In genomic region chr2:119468154-119468955, GRCh38 we compare ENCODE assay signal across 1 cellular context.
TF ChIP-seq lines count a peak whose summit lies in the region.

No MANE protein-coding gene starts in this region.

TF ChIP-seq in K562, 482 proteins besides CTCF, POLR2A, EP300 and RAD21 (continued from another document):
- no peak for TF ChIP-seq NR2F6 (CRISPR knock-in tag; IDR thresholded peaks at IDR 0.05)
- 0 out of 2 replicates have a peak, but pooled peaks have one; percentile 12 for TF ChIP-seq NFE2 (IDR thresholded peaks at IDR 0.05; ENCODE audit: low read depth)
- TF ChIP-seq ESRRA (IDR thresholded peaks at IDR 0.05; ENCODE audit: borderline replicate concordance, low read depth) = peak; percentile 81
- peak; percentile 37 for TF ChIP-seq RBM25 (IDR thresholded peaks at IDR 0.05; ENCODE audit: low read depth, low read length, severe bottlenecking)
- TF ChIP-seq, protein P1, sequence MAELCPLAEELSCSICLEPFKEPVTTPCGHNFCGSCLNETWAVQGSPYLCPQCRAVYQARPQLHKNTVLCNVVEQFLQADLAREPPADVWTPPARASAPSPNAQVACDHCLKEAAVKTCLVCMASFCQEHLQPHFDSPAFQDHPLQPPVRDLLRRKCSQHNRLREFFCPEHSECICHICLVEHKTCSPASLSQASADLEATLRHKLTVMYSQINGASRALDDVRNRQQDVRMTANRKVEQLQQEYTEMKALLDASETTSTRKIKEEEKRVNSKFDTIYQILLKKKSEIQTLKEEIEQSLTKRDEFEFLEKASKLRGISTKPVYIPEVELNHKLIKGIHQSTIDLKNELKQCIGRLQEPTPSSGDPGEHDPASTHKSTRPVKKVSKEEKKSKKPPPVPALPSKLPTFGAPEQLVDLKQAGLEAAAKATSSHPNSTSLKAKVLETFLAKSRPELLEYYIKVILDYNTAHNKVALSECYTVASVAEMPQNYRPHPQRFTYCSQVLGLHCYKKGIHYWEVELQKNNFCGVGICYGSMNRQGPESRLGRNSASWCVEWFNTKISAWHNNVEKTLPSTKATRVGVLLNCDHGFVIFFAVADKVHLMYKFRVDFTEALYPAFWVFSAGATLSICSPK (IDR thresholded peaks at IDR 0.05; ENCODE audit: borderline replicate concordance) = no peak
- no peak for TF ChIP-seq ZNF232 (CRISPR knock-in tag; IDR thresholded peaks at IDR 0.05)
- TF ChIP-seq BRD9 (IDR thresholded peaks at IDR 0.05; ENCODE audit: low read depth, partially characterized antibody) = no peak
- TF ChIP-seq NFRKB (IDR thresholded peaks at IDR 0.05; ENCODE audit: low read depth) = no peak
- no peak for TF ChIP-seq PCBP2 (IDR thresholded peaks at IDR 0.05; ENCODE audit: low read depth, low read length, poor library complexity, severe bottlenecking)
- no peak for TF ChIP-seq ZNF174 (CRISPR knock-in tag; IDR thresholded peaks at IDR 0.05)
- TF ChIP-seq NFATC3 (IDR thresholded peaks at IDR 0.05) = no peak
- no peak for TF ChIP-seq CEBPZ (IDR thresholded peaks at IDR 0.05; ENCODE audit: borderline replicate concordance, low read depth, low read length)
- no peak for TF ChIP-seq ZFX (CRISPR knock-in tag; IDR thresholded peaks at IDR 0.05)
- TF ChIP-seq ZNF263 (CRISPR knock-in tag; IDR thresholded peaks at IDR 0.05; ENCODE audit: borderline replicate concordance) = no peak
- no peak for TF ChIP-seq TARDBP (IDR thresholded peaks at IDR 0.05)
- TF ChIP-seq C11orf30 (IDR thresholded peaks at IDR 0.05; ENCODE audit: low read depth) = peak; percentile 19; the same call in 1 of the 2 replicates
- TF ChIP-seq RBFOX2 (IDR thresholded peaks at IDR 0.05; ENCODE audit: low read depth, low read length) = no peak
TF ChIP-seq in K562: peak in this region for 4.
